In the genomic region with DNA sequence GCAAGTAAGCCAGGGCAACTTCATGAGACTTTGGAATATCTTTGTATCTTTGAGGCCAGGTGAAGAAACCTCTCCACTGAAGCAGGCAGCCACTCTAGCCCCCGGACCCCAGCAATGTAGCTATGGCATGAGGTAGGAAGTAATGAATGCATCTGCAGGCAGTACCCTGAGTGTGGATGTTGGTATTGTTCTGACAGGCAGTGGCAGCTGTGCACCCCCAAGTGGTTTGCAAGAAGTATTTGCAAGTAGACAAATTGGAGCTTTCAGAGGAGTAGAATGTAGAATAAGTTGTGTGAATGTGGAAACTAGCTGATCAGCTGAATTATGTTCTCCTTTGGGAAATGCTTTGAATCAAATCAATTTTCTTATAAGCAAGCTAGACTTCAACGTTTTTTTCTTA, we compare ENCODE assay signal across 2 cellular contexts.
TF ChIP-seq lines count a peak whose summit lies in the region.

No MANE protein-coding gene starts in this region.

TF ChIP-seq in H1, 55 proteins besides CTCF, POLR2A, EP300 and RAD21:
- TF ChIP-seq E2F6 (IDR thresholded peaks at IDR 0.05) (no peak), ASH2L (IDR thresholded peaks at IDR 0.05; ENCODE audit: low read length) (no peak), MAX (IDR thresholded peaks at IDR 0.05) (no peak), KDM1A (IDR thresholded peaks at IDR 0.05; ENCODE audit: borderline replicate concordance, low read length) (no peak), CBX8 (IDR thresholded peaks at IDR 0.05; ENCODE audit: borderline replicate concordance, low read depth, low read length) (no peak), TAF1 (IDR thresholded peaks at IDR 0.05; ENCODE audit: low read depth, low read length) (no peak), ATF3 (IDR thresholded peaks at IDR 0.05; ENCODE audit: insufficient read depth, low read depth, low read length) (no peak), HDAC2 (IDR thresholded peaks at IDR 0.05; ENCODE audit: borderline replicate concordance in 1 of 2, low read depth in 2 of 2, low read length in 2 of 2) (no peak), SP1 (IDR thresholded peaks at IDR 0.05; ENCODE audit: low read depth, low read length) (no peak), JUN (IDR thresholded peaks at IDR 0.05; ENCODE audit: low read depth, low read length) (no peak), GABPA (IDR thresholded peaks at IDR 0.05; ENCODE audit: borderline replicate concordance, insufficient read depth, low read length) (no peak), KDM5A (IDR thresholded peaks at IDR 0.05; ENCODE audit: low read length) (no peak), BACH1 (IDR thresholded peaks at IDR 0.05; ENCODE audit: low read length) (no peak), TCF12 (IDR thresholded peaks at IDR 0.05; ENCODE audit: low read depth, low read length) (no peak), RFX5 (IDR thresholded peaks at IDR 0.05; ENCODE audit: borderline replicate concordance, low read depth, low read length) (no peak), FOSL1 (IDR thresholded peaks at IDR 0.05; ENCODE audit: insufficient read depth, low read depth, low read length) (no peak), POLR2AphosphoS5 (IDR thresholded peaks at IDR 0.05; ENCODE audit: low read depth, low read length) (no peak), SIX5 (IDR thresholded peaks at IDR 0.05; ENCODE audit: low read depth, low read length) (no peak)

TF ChIP-seq in neural cell, 6 proteins besides CTCF, POLR2A, EP300 and RAD21:
- TF ChIP-seq TAF1 (IDR thresholded peaks at IDR 0.05; ENCODE audit: low read depth) (no peak), POLR2AphosphoS5 (IDR thresholded peaks at IDR 0.05) (no peak), SMC3 (conservative IDR thresholded peaks at IDR 0.05; ENCODE audit: poor library complexity) (no peak), EZH2 (IDR thresholded peaks at IDR 0.05; ENCODE audit: borderline replicate concordance, insufficient read depth, low read length, poor library complexity, severe bottlenecking) (no peak), MXI1 (conservative IDR thresholded peaks at IDR 0.05; ENCODE audit: poor library complexity, severe bottlenecking) (no peak)
- TF ChIP-seq, protein P1, sequence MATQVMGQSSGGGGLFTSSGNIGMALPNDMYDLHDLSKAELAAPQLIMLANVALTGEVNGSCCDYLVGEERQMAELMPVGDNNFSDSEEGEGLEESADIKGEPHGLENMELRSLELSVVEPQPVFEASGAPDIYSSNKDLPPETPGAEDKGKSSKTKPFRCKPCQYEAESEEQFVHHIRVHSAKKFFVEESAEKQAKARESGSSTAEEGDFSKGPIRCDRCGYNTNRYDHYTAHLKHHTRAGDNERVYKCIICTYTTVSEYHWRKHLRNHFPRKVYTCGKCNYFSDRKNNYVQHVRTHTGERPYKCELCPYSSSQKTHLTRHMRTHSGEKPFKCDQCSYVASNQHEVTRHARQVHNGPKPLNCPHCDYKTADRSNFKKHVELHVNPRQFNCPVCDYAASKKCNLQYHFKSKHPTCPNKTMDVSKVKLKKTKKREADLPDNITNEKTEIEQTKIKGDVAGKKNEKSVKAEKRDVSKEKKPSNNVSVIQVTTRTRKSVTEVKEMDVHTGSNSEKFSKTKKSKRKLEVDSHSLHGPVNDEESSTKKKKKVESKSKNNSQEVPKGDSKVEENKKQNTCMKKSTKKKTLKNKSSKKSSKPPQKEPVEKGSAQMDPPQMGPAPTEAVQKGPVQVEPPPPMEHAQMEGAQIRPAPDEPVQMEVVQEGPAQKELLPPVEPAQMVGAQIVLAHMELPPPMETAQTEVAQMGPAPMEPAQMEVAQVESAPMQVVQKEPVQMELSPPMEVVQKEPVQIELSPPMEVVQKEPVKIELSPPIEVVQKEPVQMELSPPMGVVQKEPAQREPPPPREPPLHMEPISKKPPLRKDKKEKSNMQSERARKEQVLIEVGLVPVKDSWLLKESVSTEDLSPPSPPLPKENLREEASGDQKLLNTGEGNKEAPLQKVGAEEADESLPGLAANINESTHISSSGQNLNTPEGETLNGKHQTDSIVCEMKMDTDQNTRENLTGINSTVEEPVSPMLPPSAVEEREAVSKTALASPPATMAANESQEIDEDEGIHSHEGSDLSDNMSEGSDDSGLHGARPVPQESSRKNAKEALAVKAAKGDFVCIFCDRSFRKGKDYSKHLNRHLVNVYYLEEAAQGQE (IDR thresholded peaks at IDR 0.05; ENCODE audit: borderline replicate concordance): no peak
TF ChIP-seq in neural cell: peak in this region for 0.
